ENCODE assay signal across 8 cellular contexts in the genomic region with DNA sequence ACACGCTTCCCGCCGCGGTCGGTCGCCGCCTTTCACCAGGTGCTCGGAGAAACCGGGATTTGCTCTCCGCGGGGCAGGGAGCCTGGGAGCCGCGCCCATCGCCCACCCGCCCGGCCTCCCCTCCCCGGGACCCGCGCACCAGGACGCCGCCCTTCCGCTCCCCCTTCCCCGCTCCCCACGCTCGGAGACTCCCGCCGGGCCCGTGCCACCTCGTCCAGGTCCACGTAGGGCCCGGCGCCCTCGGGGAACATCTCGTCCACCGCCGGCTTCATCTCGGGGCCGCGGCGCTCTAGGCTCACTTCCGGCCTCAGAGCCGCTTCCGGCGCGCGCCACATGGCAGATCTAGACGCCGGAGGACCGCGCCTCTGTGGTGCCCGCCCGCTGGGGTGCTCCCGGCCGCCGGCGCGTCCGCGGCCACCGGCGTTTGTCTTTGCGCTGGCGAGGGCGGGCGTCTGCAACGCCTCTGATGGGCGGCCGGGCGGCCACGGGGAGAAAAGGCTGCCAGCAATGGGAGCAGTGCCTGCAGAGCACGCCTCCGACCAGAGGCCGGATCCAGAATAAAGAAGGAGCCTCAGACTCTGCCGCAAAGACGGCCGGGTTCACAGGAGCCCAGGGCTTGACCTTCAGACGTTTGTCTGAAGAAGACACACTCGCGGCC.
A peak's percentile ranks its signal among the peaks of the same experiment; 100 is the strongest.
DNase-seq lines count a peak whose midpoint lies in the region; ATAC-seq and TF ChIP-seq lines count a peak whose summit lies in the region.

A gene (minus strand): TSS at position 293 of the 658 bp plus-strand sequence. CDS start 21 bp downstream, at position 272.

- no peak for TF ChIP-seq CTCF in AG10803 (conservative IDR thresholded peaks at IDR 0.05; ENCODE audit: low read length)
- no peak for TF ChIP-seq CTCF in choroid plexus epithelial cell (conservative IDR thresholded peaks at IDR 0.05; ENCODE audit: low read depth, low read length)

- ATAC-seq in GM19035 (IDR thresholded peaks at IDR 0.05; ENCODE audit: unreplicated experiment) (peak; percentile 91), HG03342 (IDR thresholded peaks at IDR 0.05; ENCODE audit: unreplicated experiment) (peak; percentile 91)

- H3K4me3 ChIP-seq in AG10803 (ENCODE audit: low read length): peak within 1 kb of the TSS; percentile 87
- H3K4me3 ChIP-seq in choroid plexus epithelial cell (ENCODE audit: low read depth, low read length): peak within 1 kb of the TSS; percentile 95

- peak within 1 kb of the TSS; percentile 57 for H3K27ac ChIP-seq in layer of hippocampus (ENCODE audit: low read depth, low read length)

- DNase-seq in AG10803 (ENCODE audit: low read depth): peak; percentile 91
- DNase-seq in NCI-H510A (lab: John Stamatoyannopoulos, UW): peak; percentile 72
- peak; percentile 82 to 86 for DNase-seq in activated CD4-positive, alpha-beta T cell treated with anti-CD3 and anti-CD28 coated beads for 4 hours
- peak; percentile 92 for DNase-seq in choroid plexus epithelial cell (ENCODE audit: low read depth)
- peak; percentile 66 to 83 for DNase-seq in stimulated activated CD4-positive, alpha-beta T cell treated with anti-CD3 and anti-CD28 coated beads, Interleukin-1b, Interleukin-23, amount 100 ng/mL, for 1 hour (ENCODE audit: low read depth in 2 of 2)

- no peaks in the 10 kb centered on the region for H3K27me3 ChIP-seq in layer of hippocampus (ENCODE audit: control insufficient read depth, insufficient read depth, low read length)

Comparison
In these comparisons a context has a peak if more than half of its experiments do, and no peak if none do; other contexts are left out.
1. Peak in every context shown above with its lines: DNase-seq, ATAC-seq, H3K4me3 ChIP-seq and H3K27ac ChIP-seq.